In the genomic region with DNA sequence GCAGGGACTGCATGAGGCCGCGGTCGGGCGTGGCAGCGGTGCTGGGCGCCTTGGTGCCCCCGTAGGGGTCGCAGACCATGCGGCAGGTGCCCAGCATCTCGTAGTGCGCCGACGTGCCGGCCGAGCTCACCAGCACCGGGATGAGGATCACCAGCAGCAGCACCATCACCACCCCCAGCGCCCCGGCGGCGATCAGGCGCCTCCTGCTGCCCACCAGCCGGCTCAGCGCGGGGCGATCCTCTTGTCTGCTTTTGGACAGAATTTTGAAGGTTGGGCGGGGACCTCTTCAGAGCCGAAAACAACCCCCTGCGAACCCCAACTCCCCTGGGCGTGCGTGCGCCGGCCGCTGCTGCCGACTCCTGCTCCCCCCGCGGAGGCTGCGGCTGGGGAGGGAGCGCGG, we compare ENCODE assay signal across 8 cellular contexts. TPM values are rescaled to one million over a fixed set of nuclear protein-coding genes. Genes with fewer than 3 reads are reported as not detected.
DNase-seq lines count a peak whose midpoint lies in the region; ATAC-seq, FAIRE-seq and TF ChIP-seq lines count a peak whose summit lies in the region.

No MANE protein-coding gene starts in this region.

- no TSS peak for BruUV-seq in GM12878 (replicated peaks; lab: Mats Ljungman, UMichigan)

- H3K9me3 ChIP-seq in GM12878 (replicated peaks; ENCODE audit: control insufficient read depth, insufficient read depth, low read length): no peaks in the 10 kb centered on the region

- peaks cover 8% of the 10 kb centered on the region for H3K4me1 ChIP-seq in GM12878 (ENCODE audit: control insufficient read depth, insufficient read depth, low read length)

- SMC1A ChIA-PET in GM12878 (lab: Charles Lee; ENCODE audit: uncharacterized antibody, unreplicated experiment): no interaction called here

- TF ChIP-seq RAD21 in GM12878 (IDR thresholded peaks at IDR 0.05; ENCODE audit: insufficient read depth, low read depth, low read length): peak; percentile 47

- POLR2A ChIA-PET in GM12878 (lab: Charles Lee): interaction anchor here (0.6 kb wide), 1 partner anchor 75 kb away, joined by 4 read pairs; no protein-coding TSS in a partner anchor
- POLR2A ChIA-PET in HEK293T (lab: Yijun Ruan, JAX): no interaction called here

- H3K36me3 ChIP-seq in GM12878 (ENCODE audit: control insufficient read depth in 2 of 2, insufficient read depth in 2 of 2, low read length in 1 of 2): no peaks in the 10 kb centered on the region
- H3K36me3 ChIP-seq in kidney epithelial cell (ENCODE audit: control insufficient read depth, insufficient read depth, low read length): no peaks in the 10 kb centered on the region

- peak overlapping the region; percentile 62 for H3K4me3 ChIP-seq in GM12878
- H3K4me3 ChIP-seq in kidney epithelial cell (ENCODE audit: low read depth, low read length): peak overlapping the region; percentile 43

- H3K27ac Mint-ChIP-seq in stimulated activated naive B cell treated with anti-CD40 and anti-IgM and Interleukin-4, amounts not matched to agents 10 μg/mL and 1 μg/mL and 100 μg/mL, for 72 hours: no peak overlapping the region

- ATAC-seq in GM21737 (IDR thresholded peaks at IDR 0.05; ENCODE audit: unreplicated experiment): peak; percentile 45
- peak; percentile 59 for ATAC-seq in GM12878
- ATAC-seq in stimulated activated naive B cell treated with anti-CD40 and anti-IgM and Interleukin-4, amounts not matched to agents 10 μg/mL and 1 μg/mL and 100 μg/mL, for 72 hours (replicated peaks): peak; percentile 56 to 57
- no peak for ATAC-seq in HG03469 (IDR thresholded peaks at IDR 0.05; ENCODE audit: unreplicated experiment)

- RAD21 ChIA-PET in GM12878 (lab: Charles Lee; ENCODE audit: unreplicated experiment): interaction anchor here (1.1 kb wide), 1 partner anchor 81 kb away, joined by 4 read pairs; no protein-coding TSS in a partner anchor

- peaks cover 16 to 26% of the 10 kb centered on the region in 2 donors for H3K4me1 Mint-ChIP-seq in stimulated activated naive B cell treated with anti-CD40 and anti-IgM and Interleukin-4, amounts not matched to agents 10 μg/mL and 1 μg/mL and 100 μg/mL, for 72 hours

- H3K4me2 ChIP-seq in GM12878 (ENCODE audit: control insufficient read depth, insufficient read depth): peak overlapping the region; percentile 98

- CTCF ChIA-PET in GM12878 (lab: Yijun Ruan, JAX) (no interaction called here), HEK293T (lab: Yijun Ruan, JAX) (interaction anchor here (0.6 kb wide), 1 partner anchor 130 kb away, joined by 6 read pairs; no protein-coding TSS in a partner anchor)

- H4K20me1 ChIP-seq in GM12878 (ENCODE audit: control insufficient read depth, insufficient read depth): no peaks in the 10 kb centered on the region

- peaks cover 31 to 44% of the 10 kb centered on the region in 2 donors for H3K27me3 Mint-ChIP-seq in stimulated activated naive B cell treated with anti-CD40 and anti-IgM and Interleukin-4, amounts not matched to agents 10 μg/mL and 1 μg/mL and 100 μg/mL, for 72 hours

- peaks cover 0 to 11% of the 10 kb centered on the region in 2 donors for H3K36me3 Mint-ChIP-seq in stimulated activated naive B cell treated with anti-CD40 and anti-IgM and Interleukin-4, amounts not matched to agents 10 μg/mL and 1 μg/mL and 100 μg/mL, for 72 hours

- peak overlapping the region; percentile 33 for H2AFZ ChIP-seq in GM12878 (ENCODE audit: control insufficient read depth, low read depth, low read length)

- peak overlapping the region; percentile 57 to 86 for H3K4me3 Mint-ChIP-seq in stimulated activated naive B cell treated with anti-CD40 and anti-IgM and Interleukin-4, amounts not matched to agents 10 μg/mL and 1 μg/mL and 100 μg/mL, for 72 hours

- TF ChIP-seq EP300 in GM12878 (IDR thresholded peaks at IDR 0.05; ENCODE audit: borderline replicate concordance in 1 of 2, control insufficient read depth in 1 of 2, low read depth in 2 of 2, low read length in 2 of 2): no peak

- in situ Hi-C loops in GM12878 (cut with MboI): no loop called here

- no peaks in the 10 kb centered on the region for H3K79me2 ChIP-seq in GM12878 (ENCODE audit: control insufficient read depth, insufficient read depth, low read length)

- FAIRE-seq in GM12878 (lab: Jason Lieb, UNC): no peak

- TF ChIP-seq POLR2A in GM12878 (IDR thresholded peaks at IDR 0.05; ENCODE audit: low read depth, low read length): no peak

- peaks cover 2 to 3% of the 10 kb centered on the region in 2 experiments; a peak in 1 of 4 replicates for H3K27me3 ChIP-seq in GM12878 (replicated peaks in 1 of 2; ENCODE audit: control insufficient read depth in 2 of 2, insufficient read depth in 2 of 2, low read length in 1 of 2)
- peaks cover 32% of the 10 kb centered on the region for H3K27me3 ChIP-seq in kidney epithelial cell (ENCODE audit: control insufficient read depth, insufficient read depth, low read length)

- no peak overlapping the region; the same call in 1 of the 2 replicates for H3K9ac ChIP-seq in GM12878 (ENCODE audit: control insufficient read depth, insufficient read depth, low read length)

- intact Hi-C loops in GM12878 (cut with micrococcal nuclease; ENCODE audit: unreplicated experiment): no loop called here

- DNase-seq in NCI-H82 (lab: John Stamatoyannopoulos, UW) (peak; percentile 69), GM12878 (ENCODE audit: low read depth, low spot score) (no peak), kidney epithelial cell (ENCODE audit: low read depth) (no peak), HEK293T (ENCODE audit: extremely low spot score) (no peak)
- DNase-seq in stimulated activated naive B cell treated with anti-CD40 and anti-IgM and Interleukin-4, amounts not matched to agents 10 μg/mL and 1 μg/mL and 100 μg/mL, for 72 hours: peak; percentile 18

- TF ChIP-seq CTCF in GM12872 (IDR thresholded peaks at IDR 0.05; ENCODE audit: insufficient read depth, low read depth, low read length) (peak; percentile 63), GM12878 (IDR thresholded peaks at IDR 0.05 in 2 of 3, conservative IDR thresholded peaks at IDR 0.05 in 1 of 3; ENCODE audit: control insufficient read depth in 2 of 3, extremely low read depth in 1 of 3, insufficient read depth in 1 of 3, low read depth in 3 of 3, low read length in 3 of 3) (peak; percentile 31 to 49 (median 42); a peak in 5 of 6 replicates), kidney epithelial cell (IDR thresholded peaks at IDR 0.05; ENCODE audit: insufficient read depth, low read length, poor library complexity, severe bottlenecking) (peak; percentile 57)

- WGBS in GM12878 (ENCODE audit: insufficient coverage, insufficient replicate concordance, low lambda C conversion rate, missing lambda C conversion rate): 2% methylated on average over 26 of the region's 39 CpGs

- H3K9me3 Mint-ChIP-seq in stimulated activated naive B cell treated with anti-CD40 and anti-IgM and Interleukin-4, amounts not matched to agents 10 μg/mL and 1 μg/mL and 100 μg/mL, for 72 hours: no peaks in the 10 kb centered on the region

- H3K27ac ChIP-seq in GM12878 (ENCODE audit: control insufficient read depth, insufficient read depth): no peak overlapping the region

TF ChIP-seq in GM12878, 131 proteins besides CTCF, POLR2A, EP300 and RAD21:
- TF ChIP-seq EED (IDR thresholded peaks at IDR 0.05; ENCODE audit: low read depth) (no peak), BHLHE40 (IDR thresholded peaks at IDR 0.05; ENCODE audit: borderline replicate concordance in 1 of 2, low read depth in 2 of 2, low read length in 1 of 2) (0 out of 4 replicates have a peak, but pooled peaks of 1 of the 2 experiments have one; percentile 11), SMC3 (IDR thresholded peaks at IDR 0.05; ENCODE audit: borderline replicate concordance, low read length) (peak; percentile 32; the same call in 1 of the 2 replicates)

TF ChIP-seq in HEK293T, 16 proteins besides CTCF, POLR2A, EP300 and RAD21:
- TF ChIP-seq FOXA1 (IDR thresholded peaks at IDR 0.05) (no peak), LEF1 (IDR thresholded peaks at IDR 0.05; ENCODE audit: borderline replicate concordance) (no peak)

RNA-seq across cellular contexts. Expression of gene C1QL3, which starts 0.8 kb away (rescaled TPM):
- total RNA-seq in GM12878 (2013; cell fraction: nucleolus; rRNA removed): 0.17 TPM in 1 of 2 replicates, not detected in the other
- 0.49 and 0.62 TPM in 2 replicates for total RNA-seq in GM12878 (2014; rRNA removed)
- 0.18 and 0.27 TPM in 2 replicates for total RNA-seq in GM12878 (2014; rRNA removed; fragmentation: Illumina TruSeq; extraction: Trizol)
- total RNA-seq in GM12878 (2021): 0.35 and 0.67 TPM in 2 replicates
- polyA plus RNA-seq in GM12878 (2011; ENCODE audit: low read depth): 0.22 TPM
- 0.03 and 0.06 TPM in 2 replicates for polyA plus RNA-seq in GM12878 (2011; rRNA removed)
- polyA plus RNA-seq in GM12878 (2011; cell fraction: cytosol; rRNA removed): 0.13 TPM in 1 of 2 replicates, not detected in the other
- not detected in 2 replicates for polyA plus RNA-seq in GM12878 (2011; cell fraction: nucleus; rRNA removed)
- 0.64 and 0.81 TPM in 2 replicates for polyA plus RNA-seq in GM12878 (2012)
- 0.16 and 0.17 TPM in 2 replicates for polyA plus RNA-seq in GM12878 (2014; fragmentation: Illumina TruSeq; extraction: Trizol)
- under 1 TPM; 0.24 to 0.40 TPM for polyA plus RNA-seq in GM12878 (2014; fragmentation: Nextera tagmentation; extraction: Ambion mirVana)
- 0.32 and 0.59 TPM in 2 replicates for polyA plus RNA-seq in GM12878 (2014; rRNA removed)
- polyA plus RNA-seq in GM12878 (2016; fragmentation: Nextera tagmentation; extraction: Ambion mirVana): 1 to 10 TPM in 1 of 2 experiments, under 1 TPM in 1; 0.68 to 1.2 TPM
- not detected in 2 replicates for polyA minus RNA-seq in GM12878 (2011; rRNA and poly(A)+ RNA removed)
- not detected in 2 replicates for polyA minus RNA-seq in GM12878 (2011; cell fraction: cytosol; rRNA and poly(A)+ RNA removed)
- 0.57 TPM in 1 of 2 replicates, not detected in the other for polyA minus RNA-seq in GM12878 (2011; cell fraction: nucleus; rRNA and poly(A)+ RNA removed)
- 0.41 and 0.96 TPM in 2 replicates for total RNA-seq in kidney epithelial cell

Comparison
In these comparisons a context has a peak if more than half of its experiments do, and no peak if none do; other contexts are left out.
1. DNase-seq: peak in NCI-H82 (single experiment) and stimulated activated naive B cell treated with anti-CD40 and anti-IgM and Interleukin-4, amounts not matched to agents 10 μg/mL and 1 μg/mL and 100 μg/mL, for 72 hours (single experiment); none in GM12878 (single experiment), kidney epithelial cell (single experiment) and HEK293T (single experiment).
2. Peak in every context shown above with its lines, with median percentiles within 50 percentile points of each other: CTCF ChIP-seq.